13 cellular contexts compared by ENCODE assay signal in the genomic region with DNA sequence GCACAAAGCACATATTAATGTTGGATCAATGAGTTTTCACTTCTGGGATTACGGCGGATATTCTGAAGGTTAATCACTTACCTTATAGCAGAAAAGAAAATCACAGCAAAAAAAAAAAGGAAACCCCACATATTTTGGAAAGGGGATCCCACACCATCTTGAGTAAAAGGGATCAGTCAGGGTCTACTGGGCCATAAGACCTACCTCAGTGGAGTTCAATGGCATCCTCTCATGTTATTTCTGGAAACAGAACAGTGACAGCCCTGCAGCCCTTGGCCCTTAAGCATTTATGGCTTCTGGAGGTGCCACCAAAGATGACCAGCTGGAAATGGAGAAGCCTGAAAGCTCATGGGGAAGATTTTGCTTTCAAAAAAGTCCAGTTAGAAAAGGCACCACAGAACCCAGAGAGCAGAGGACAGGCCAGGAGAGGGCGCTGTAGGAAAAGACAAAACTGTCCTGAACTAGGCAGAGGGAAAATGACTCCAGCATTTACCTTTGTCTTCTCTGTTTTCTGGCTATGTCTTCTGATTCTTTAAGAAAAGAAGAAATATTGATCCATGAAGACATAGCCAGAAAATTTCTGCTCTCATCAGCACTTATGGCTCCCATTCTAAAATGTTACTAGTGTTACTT. TPM values are rescaled to one million over a fixed set of nuclear protein-coding genes. Genes with fewer than 3 reads are reported as not detected.
DNase-seq lines count a peak whose midpoint lies in the region; ATAC-seq and TF ChIP-seq lines count a peak whose summit lies in the region.
"Not testable (repeated sequence)": the region's sequence is repeated elsewhere in the genome, so short reads cannot be mapped to it uniquely, and the experiment has no call there.
"Had no signal": no experiment of that assay in that cellular context is flagged by ENCODE, and none has a peak within 500 bp of the region (broad histone marks: within the 10 kb centered on the region; RNA-seq: fewer than 3 reads in every experiment).

No MANE protein-coding gene starts in this region.

- H3K36me3 Mint-ChIP-seq in activated naive CD8-positive, alpha-beta T cell treated with anti-CD3 and anti-CD28 coated beads, Interleukin-2, amount 10 ng/mL, durations not matched to agents 7 days and 5 days; memory B cell: not testable (repeated sequence)

- not testable (repeated sequence) for BruUV-seq in Panc1 (replicated peaks; lab: Mats Ljungman, UMichigan)

- POLR2A ChIA-PET in Panc1 (lab: Charles Lee); activated naive CD8-positive, alpha-beta T cell treated with anti-CD3 and anti-CD28 coated beads, Interleukin-2, amount 10 ng/mL, durations not matched to agents 7 days and 5 days (lab: Charles Lee): not testable (repeated sequence)

- H3K27ac ChIP-seq in Panc1 (ENCODE audit: low read length); heart left ventricle: not testable (repeated sequence)

- WGBS in heart left ventricle, 4 donors = 93 to 100% (median 100%) methylated on average over 2 of the region's 3 CpGs

- not testable (repeated sequence) for H3K4me3 Mint-ChIP-seq in activated naive CD8-positive, alpha-beta T cell treated with anti-CD3 and anti-CD28 coated beads, Interleukin-2, amount 10 ng/mL, durations not matched to agents 7 days and 5 days; memory B cell

- not testable (repeated sequence) for TF ChIP-seq CTCF in Panc1 (IDR thresholded peaks at IDR 0.05); heart left ventricle (IDR thresholded peaks at IDR 0.05)

- not testable (repeated sequence) for DNase-seq in Panc1 (ENCODE audit: low read depth, low spot score); activated naive CD8-positive, alpha-beta T cell treated with anti-CD3 and anti-CD28 coated beads, Interleukin-2, amount 10 ng/mL, durations not matched to agents 7 days and 5 days; heart left ventricle; memory B cell (ENCODE audit: low spot score in 2 of 2)

- H3K27me3 ChIP-seq in Panc1 (ENCODE audit: control insufficient read depth, insufficient read depth, low read length); heart left ventricle: not testable (repeated sequence)

- in situ Hi-C loops in Panc1 (cut with HindIII; ENCODE audit: low pct_unique_long_range_greater_than_20kb, low sequenced_read_pairs) = not testable (repeated sequence)

- peaks cover 12% of the 10 kb centered on the region for H3K4me1 Mint-ChIP-seq in activated naive CD8-positive, alpha-beta T cell treated with anti-CD3 and anti-CD28 coated beads, Interleukin-2, amount 10 ng/mL, durations not matched to agents 7 days and 5 days
- H3K4me1 Mint-ChIP-seq in memory B cell = not testable (repeated sequence)

- H3K36me3 ChIP-seq in Panc1 (ENCODE audit: control insufficient read depth, insufficient read depth, low read length); heart left ventricle: not testable (repeated sequence)

- not testable (repeated sequence) for TF ChIP-seq POLR2A in heart left ventricle (IDR thresholded peaks at IDR 0.05)

- not testable (repeated sequence) for H3K4me1 ChIP-seq in Panc1 (ENCODE audit: control insufficient read depth, insufficient read depth, low read length); heart left ventricle

- not testable (repeated sequence) for H3K27ac Mint-ChIP-seq in activated naive CD8-positive, alpha-beta T cell treated with anti-CD3 and anti-CD28 coated beads, Interleukin-2, amount 10 ng/mL, durations not matched to agents 7 days and 5 days; memory B cell

- peak; percentile 46 for ATAC-seq in GM18511 (IDR thresholded peaks at IDR 0.05; ENCODE audit: unreplicated experiment)
- peak; percentile 57 for ATAC-seq in GM21390 (IDR thresholded peaks at IDR 0.05; ENCODE audit: unreplicated experiment)
- peak; percentile 73 for ATAC-seq in HG02885 (IDR thresholded peaks at IDR 0.05; ENCODE audit: poor library complexity, unreplicated experiment)
- peak; percentile 82 for ATAC-seq in Panc1
- ATAC-seq in activated naive CD8-positive, alpha-beta T cell treated with anti-CD3 and anti-CD28 coated beads, Interleukin-2, amount 10 ng/mL, durations not matched to agents 7 days and 5 days (ENCODE audit: low read depth) = peak; percentile 32
- ATAC-seq in heart left ventricle = peak; percentile 43 to 78 (median 68)
- peak; percentile 56 for ATAC-seq in memory B cell (ENCODE audit: low read depth)

- not testable (repeated sequence) for H3K9me3 ChIP-seq in Panc1 (ENCODE audit: control insufficient read depth, insufficient read depth, low read depth, low read length); heart left ventricle

- CTCF ChIA-PET in Panc1 (lab: Charles Lee) = not testable (repeated sequence)

- not testable (repeated sequence) for H3K4me3 ChIP-seq in Panc1 (ENCODE audit: low read depth in 2 of 2, low read length in 2 of 2); heart left ventricle

- H3K27me3 Mint-ChIP-seq in activated naive CD8-positive, alpha-beta T cell treated with anti-CD3 and anti-CD28 coated beads, Interleukin-2, amount 10 ng/mL, durations not matched to agents 7 days and 5 days = peaks cover 11% of the 10 kb centered on the region
- H3K27me3 Mint-ChIP-seq in memory B cell = peaks cover 14% of the 10 kb centered on the region

- intact Hi-C loops in Panc1 (cut with micrococcal nuclease; ENCODE audit: unreplicated experiment); heart left ventricle (cut with DNase I): not testable (repeated sequence)

- not testable (repeated sequence) for H3K9me3 Mint-ChIP-seq in activated naive CD8-positive, alpha-beta T cell treated with anti-CD3 and anti-CD28 coated beads, Interleukin-2, amount 10 ng/mL, durations not matched to agents 7 days and 5 days; memory B cell

RNA-seq across cellular contexts. Expression of gene EIF5AL1, which starts 2.9 kb away (rescaled TPM):
- 1.6 TPM for total RNA-seq in Panc1 (2021; ENCODE audit: unreplicated experiment)
- 5.1 TPM for polyA plus RNA-seq in Panc1 (2012; ENCODE audit: insufficient read length)
- under 1 TPM; 0.94 TPM for total RNA-seq in activated naive CD8-positive, alpha-beta T cell treated with anti-CD3 and anti-CD28 coated beads, Interleukin-2, amount 10 ng/mL, durations not matched to agents 7 days and 5 days
- total RNA-seq in heart left ventricle = under 1 TPM in 8 of 9 donors, not detected in 1; 0.06 to 0.93 (median 0.26) TPM
- under 1 TPM; 0.61 to 0.97 TPM for polyA plus RNA-seq in heart left ventricle

RNA-seq across cellular contexts. Expression of gene SFTPA2, which starts 50.8 kb away (rescaled TPM):
- total RNA-seq in Panc1 (2021; ENCODE audit: unreplicated experiment) (2.8 TPM), heart left ventricle (not detected)
- not detected for polyA plus RNA-seq in Panc1 (2012; ENCODE audit: insufficient read length)
- not detected for total RNA-seq in activated naive CD8-positive, alpha-beta T cell treated with anti-CD3 and anti-CD28 coated beads, Interleukin-2, amount 10 ng/mL, durations not matched to agents 7 days and 5 days
- polyA plus RNA-seq in heart left ventricle = 1 to 10 TPM in 1 of 2 donors, not detected in 1; 1.3 TPM
- total RNA-seq: activated T-helper 1 cell treated with anti-CD3 and anti-CD28 coated beads, Interleukin-12 subunit alpha, Interleukin-12 subunit beta, Interleukin-2, Interleukin-4 antibody, amounts not matched to agents 30 ng/mL and 10 ng/mL and 1 ng/mL, durations not matched to agents 14 hours and 24 hours and 36 hours; bronchial epithelial cell; Caco-2; GM23248; kidney epithelial cell; suprapubic skin had no signal
- polyA plus RNA-seq: GM23248 had no signal

Comparison
In these comparisons a context has a peak if more than half of its experiments do, and no peak if none do; other contexts are left out.
1. ATAC-seq: peak in every context shown above with its lines; median percentile 82 in Panc1; 73 in HG02885; 68 in heart left ventricle; 57 in GM21390; 56 in memory B cell; 46 in GM18511; 32 in activated naive CD8-positive, alpha-beta T cell treated with anti-CD3 and anti-CD28 coated beads, Interleukin-2, amount 10 ng/mL, durations not matched to agents 7 days and 5 days.